ENCODE assay signal across 11 cellular contexts in the genomic region with DNA sequence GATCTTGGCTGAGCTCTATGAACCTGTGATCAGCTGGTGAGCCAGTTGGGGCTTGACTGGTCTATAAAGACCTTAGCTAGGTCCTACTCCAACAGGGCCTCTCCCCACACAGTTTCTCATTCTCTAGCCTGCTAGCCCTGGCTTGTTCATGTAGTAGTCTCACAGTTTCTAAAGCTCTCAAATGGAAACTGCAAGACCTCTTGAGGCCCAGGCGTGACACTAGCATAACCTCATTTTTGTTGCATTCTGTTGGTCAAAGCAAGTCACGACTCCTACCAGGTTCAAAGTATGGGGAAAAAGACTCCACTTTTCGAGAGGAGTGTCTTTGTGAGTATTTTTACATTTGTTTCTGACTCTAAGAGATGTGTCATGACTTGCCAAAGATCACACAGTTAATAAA. TPM values are rescaled to one million over a fixed set of nuclear protein-coding genes. Genes with fewer than 3 reads are reported as not detected.
A peak's percentile ranks its signal among the peaks of the same experiment; 100 is the strongest.
DNase-seq lines count a peak whose midpoint lies in the region; ATAC-seq, FAIRE-seq and TF ChIP-seq lines count a peak whose summit lies in the region.
"Had no signal": no experiment of that assay in that cellular context is flagged by ENCODE, and none has a peak within 500 bp of the region (broad histone marks: within the 10 kb centered on the region; RNA-seq: fewer than 3 reads in every experiment).

No MANE protein-coding gene starts in this region.

- H3K27ac ChIP-seq in kidney (ENCODE audit: low read depth in 2 of 2, low read length in 2 of 2) (no peak overlapping the region), OCI-LY7 (ENCODE audit: low read depth, low read length, poor library complexity, severe bottlenecking) (no peak overlapping the region)
- H3K27ac ChIP-seq: SJSA1 had no signal

- no peaks in the 10 kb centered on the region for H3K36me3 ChIP-seq in kidney (ENCODE audit: control insufficient read depth in 1 of 2, insufficient read depth in 2 of 2, low read length in 2 of 2)
- no peaks in the 10 kb centered on the region for H3K36me3 ChIP-seq in OCI-LY7 (ENCODE audit: insufficient read depth, low read length)
- H3K36me3 ChIP-seq: SJSA1 had no signal

- POLR2A ChIA-PET in OCI-LY7 (lab: Charles Lee): interaction anchor here (1.3 to 1.5 kb wide), 2 partner anchors 14 to 28 kb away, joined by 3 to 4 read pairs; no protein-coding TSS in a partner anchor

- no peaks in the 10 kb centered on the region for H4K20me1 ChIP-seq in OCI-LY7 (ENCODE audit: insufficient read depth, low read length)

- no peak for TF ChIP-seq CTCF in kidney (IDR thresholded peaks at IDR 0.05; ENCODE audit: borderline replicate concordance, extremely low read depth, insufficient read depth)
- no peak for TF ChIP-seq CTCF in OCI-LY7 (conservative IDR thresholded peaks at IDR 0.05; ENCODE audit: low read length)

- H3K9me2 ChIP-seq in OCI-LY7 (ENCODE audit: insufficient read depth, low read length): no peaks in the 10 kb centered on the region

- H3K4me1 ChIP-seq in kidney (ENCODE audit: control insufficient read depth in 1 of 2, insufficient read depth in 1 of 2, low read depth in 1 of 2, low read length in 2 of 2): no peaks in the 10 kb centered on the region
- no peaks in the 10 kb centered on the region for H3K4me1 ChIP-seq in OCI-LY7 (ENCODE audit: insufficient read depth, low read length, poor library complexity, severe bottlenecking)
- H3K4me1 ChIP-seq: SJSA1 had no signal

- H2AFZ ChIP-seq in OCI-LY7 (ENCODE audit: low read length): no peak overlapping the region

- H3K4me2 ChIP-seq in OCI-LY7 (ENCODE audit: low read length): no peak overlapping the region

- H3K4me3 ChIP-seq in kidney (ENCODE audit: low read length in 2 of 2): no peak overlapping the region
- no peak overlapping the region for H3K4me3 ChIP-seq in OCI-LY7 (ENCODE audit: low read depth, low read length, poor library complexity, severe bottlenecking)
- H3K4me3 ChIP-seq: SJSA1 had no signal

- CTCF ChIA-PET in OCI-LY7 (lab: Charles Lee; ENCODE audit: unreplicated experiment): no interaction called here

- H3K79me2 ChIP-seq in OCI-LY7 (ENCODE audit: insufficient read depth, low read depth, low read length): no peaks in the 10 kb centered on the region

- no peaks in the 10 kb centered on the region for H3K9me3 ChIP-seq in kidney (ENCODE audit: control insufficient read depth in 1 of 2, low read length in 2 of 2)
- no peaks in the 10 kb centered on the region for H3K9me3 ChIP-seq in OCI-LY7 (ENCODE audit: low read length)
- H3K9me3 ChIP-seq: SJSA1 had no signal

- BruUV-seq in OCI-LY7 (replicated peaks; lab: Mats Ljungman, UMichigan): no TSS peak

- FAIRE-seq in kidney (lab: Jason Lieb, UNC): no peak

- DNase-seq in stimulated activated naive CD8-positive, alpha-beta T cell treated with anti-CD3 and anti-CD28 coated beads, Interleukin-15, Interleukin-2, amounts not matched to agents 100 U/mL and 50 U/mL, for 24 hours: no peak
- DNase-seq in NCI-H1048 (lab: John Stamatoyannopoulos, UW) (no peak), kidney (no peak), OCI-LY7 (ENCODE audit: low spot score) (no peak)
- DNase-seq: activated CD4-positive, alpha-beta T cell treated with anti-CD3 and anti-CD28 coated beads, Interleukin-2, amount 10 ng/mL, durations not matched to agents 24 days and 14 days; activated naive CD4-positive, alpha-beta T cell treated with anti-CD3 and anti-CD28 coated beads, Interleukin-2, amount 50 U/mL, for 16 hours; NCI-H524 had no signal

- H3K9ac ChIP-seq in kidney (ENCODE audit: low read length in 2 of 2): no peak overlapping the region

- ATAC-seq in GM19324 (IDR thresholded peaks at IDR 0.05; ENCODE audit: low FRiP score, unreplicated experiment): peak; percentile 97
- peak; percentile 93 for ATAC-seq in HG02623 (IDR thresholded peaks at IDR 0.05; ENCODE audit: unreplicated experiment)
- ATAC-seq in HG03378 (IDR thresholded peaks at IDR 0.05; ENCODE audit: unreplicated experiment): peak; percentile 97
- ATAC-seq in stimulated activated naive CD8-positive, alpha-beta T cell treated with anti-CD3 and anti-CD28 coated beads, Interleukin-15, Interleukin-2, amounts not matched to agents 100 U/mL and 50 U/mL, for 24 hours: peak; percentile 28

- intact Hi-C loops in kidney (cut with DNase I): no loop called here
- intact Hi-C loops in OCI-LY7 (cut with micrococcal nuclease; ENCODE audit: unreplicated experiment): no loop called here

RNA-seq across cellular contexts. Expression of a gene that starts 50.9 kb away (rescaled TPM):
- total RNA-seq in kidney (14.7 TPM), OCI-LY7 (2022) (32.4 and 41.0 TPM in 2 replicates)
- 5.0 TPM for polyA plus RNA-seq in kidney (ENCODE audit: insufficient read depth, low read depth, low replicate concordance)
- 27.9 and 29.2 TPM in 2 replicates for total RNA-seq in OCI-LY7 (2014; rRNA removed; shearing (Covaris generic))

RNA-seq across cellular contexts. Expression of a gene that starts 51.2 kb away (rescaled TPM):
- 35.3 TPM for total RNA-seq in kidney
- polyA plus RNA-seq in kidney (ENCODE audit: insufficient read depth, low read depth, low replicate concordance): 36.3 TPM
- 11.0 and 12.6 TPM in 2 replicates for total RNA-seq in OCI-LY7 (2014; rRNA removed; shearing (Covaris generic))
- 12.7 and 13.5 TPM in 2 replicates for total RNA-seq in OCI-LY7 (2022)

Comparison
In these comparisons a context has a peak if more than half of its experiments do, and no peak if none do; other contexts are left out.
1. ATAC-seq: peak in every context shown above with its lines; median percentile 97 in GM19324; 97 in HG03378; 93 in HG02623; 28 in stimulated activated naive CD8-positive, alpha-beta T cell treated with anti-CD3 and anti-CD28 coated beads, Interleukin-15, Interleukin-2, amounts not matched to agents 100 U/mL and 50 U/mL, for 24 hours.